In genomic region chr5:149632311-149633251, GRCh38 we compare ENCODE assay signal across 1 cellular context.
TF ChIP-seq lines count a peak whose summit lies in the region.

No MANE protein-coding gene starts in this region.

TF ChIP-seq in K562, 482 proteins besides CTCF, POLR2A, EP300 and RAD21 (continued from another document):
- TF ChIP-seq TSHZ1 (CRISPR knock-in tag; IDR thresholded peaks at IDR 0.05) (no peak), SNRNP70 (optimal IDR thresholded peaks at IDR 0.05; ENCODE audit: low read depth, low read length) (no peak), ATF1 (CRISPR knock-in tag; IDR thresholded peaks at IDR 0.05) (no peak), ATF1 (tag; IDR thresholded peaks at IDR 0.05) (peak; percentile 35; the same call in 1 of the 2 replicates), EGR1 (conservative IDR thresholded peaks at IDR 0.05) (peak; percentile 70), ARID1B (IDR thresholded peaks at IDR 0.05) (peak; percentile 85), MED1 (CRISPR knock-in tag; IDR thresholded peaks at IDR 0.05; ENCODE audit: borderline replicate concordance) (no peak), SREBF2 (CRISPR knock-in tag; IDR thresholded peaks at IDR 0.05) (no peak), PTRF (tag; IDR thresholded peaks at IDR 0.05) (no peak), SOX6 (IDR thresholded peaks at IDR 0.05) (peak; percentile 54), ZNF695 (CRISPR knock-in tag; IDR thresholded peaks at IDR 0.05) (0 out of 2 replicates have a peak, but pooled peaks have one; percentile 48), E2F6 (IDR thresholded peaks at IDR 0.05; ENCODE audit: borderline replicate concordance in 1 of 2, extremely low read depth in 1 of 2, insufficient read depth in 1 of 2, insufficient read length in 1 of 2, low read depth in 1 of 2, low read length in 1 of 2, poor library complexity in 1 of 2, severe bottlenecking in 1 of 2) (no peak), ATF3 (IDR thresholded peaks at IDR 0.05) (peak; percentile 59; the same call in 1 of the 2 replicates), ATF3 (CRISPR knock-in tag; conservative IDR thresholded peaks at IDR 0.05) (no peak), NFE2 (IDR thresholded peaks at IDR 0.05; ENCODE audit: low read depth) (peak; percentile 98), CCAR2 (IDR thresholded peaks at IDR 0.05; ENCODE audit: low read depth, low read length) (0 out of 2 replicates have a peak, but pooled peaks have one; percentile 15), ELF4 (CRISPR knock-in tag; IDR thresholded peaks at IDR 0.05) (no peak; the same call in 1 of the 2 replicates), ZFP1 (CRISPR knock-in tag; IDR thresholded peaks at IDR 0.05) (no peak), KLF13 (tag; IDR thresholded peaks at IDR 0.05; ENCODE audit: borderline replicate concordance, low read depth) (0 out of 2 replicates have a peak, but pooled peaks have one; percentile 20), MYNN (IDR thresholded peaks at IDR 0.05) (0 out of 2 replicates have a peak, but pooled peaks have one; percentile 34), MYNN (CRISPR knock-in tag; IDR thresholded peaks at IDR 0.05) (no peak), HDGF (IDR thresholded peaks at IDR 0.05) (peak; percentile 84; the same call in 1 of the 2 replicates), CEBPB (tag; IDR thresholded peaks at IDR 0.05) (peak; percentile 22; the same call in 1 of the 2 replicates), CREB1 (IDR thresholded peaks at IDR 0.05) (no peak), CREB1 (CRISPR knock-in tag; IDR thresholded peaks at IDR 0.05) (0 out of 2 replicates have a peak, but pooled peaks have one; percentile 21), BRD9 (IDR thresholded peaks at IDR 0.05; ENCODE audit: low read depth, partially characterized antibody) (peak; percentile 24), KDM1A (IDR thresholded peaks at IDR 0.05) (peak; percentile 55 to 59; a peak in 2 of 4 replicates), L3MBTL2 (IDR thresholded peaks at IDR 0.05) (no peak), TAL1 (IDR thresholded peaks at IDR 0.05) (peak; percentile 12; the same call in 1 of the 2 replicates), RBFOX2 (IDR thresholded peaks at IDR 0.05; ENCODE audit: low read depth, low read length) (peak; percentile 49; the same call in 1 of the 2 replicates), ARID3B (CRISPR knock-in tag; IDR thresholded peaks at IDR 0.05; ENCODE audit: borderline replicate concordance) (0 out of 2 replicates have a peak, but pooled peaks have one; percentile 26), ZNF699 (CRISPR knock-in tag; IDR thresholded peaks at IDR 0.05; ENCODE audit: insufficient replicate concordance) (no peak), ZNF253 (CRISPR knock-in tag; conservative IDR thresholded peaks at IDR 0.05) (no peak), ZNF639 (CRISPR knock-in tag; conservative IDR thresholded peaks at IDR 0.05 in 1 of 2, IDR thresholded peaks at IDR 0.05 in 1 of 2) (no peak; a peak in 1 of 4 replicates), NELFE (IDR thresholded peaks at IDR 0.05; ENCODE audit: insufficient read depth, insufficient read length) (no peak), HDAC3 (IDR thresholded peaks at IDR 0.05; ENCODE audit: borderline replicate concordance, partially characterized antibody) (no peak), C11orf30 (IDR thresholded peaks at IDR 0.05; ENCODE audit: low read depth) (peak; percentile 99), ZNF740 (CRISPR knock-in tag; IDR thresholded peaks at IDR 0.05) (no peak), ZNF740 (tag; IDR thresholded peaks at IDR 0.05) (no peak), GATA2 (CRISPR knock-in tag; IDR thresholded peaks at IDR 0.05) (no peak), PPARD (CRISPR knock-in tag; IDR thresholded peaks at IDR 0.05) (no peak), KLF10 (CRISPR knock-in tag; IDR thresholded peaks at IDR 0.05) (no peak), HMG20A (CRISPR knock-in tag; conservative IDR thresholded peaks at IDR 0.05) (no peak), DNMT1 (IDR thresholded peaks at IDR 0.05) (no peak), PYGO2 (tag; IDR thresholded peaks at IDR 0.05) (no peak), SLC30A9 (CRISPR knock-in tag; IDR thresholded peaks at IDR 0.05) (no peak), ZNF717 (CRISPR knock-in tag; IDR thresholded peaks at IDR 0.05) (no peak), E2F3 (CRISPR knock-in tag; IDR thresholded peaks at IDR 0.05) (no peak)
- TF ChIP-seq, protein P1, sequence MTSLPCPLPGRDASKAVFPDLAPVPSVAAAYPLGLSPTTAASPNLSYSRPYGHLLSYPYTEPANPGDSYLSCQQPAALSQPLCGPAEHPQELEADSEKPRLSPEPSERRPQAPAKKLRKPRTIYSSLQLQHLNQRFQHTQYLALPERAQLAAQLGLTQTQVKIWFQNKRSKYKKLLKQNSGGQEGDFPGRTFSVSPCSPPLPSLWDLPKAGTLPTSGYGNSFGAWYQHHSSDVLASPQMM (CRISPR knock-in tag; IDR thresholded peaks at IDR 0.05) = no peak
- TF ChIP-seq, protein P2, sequence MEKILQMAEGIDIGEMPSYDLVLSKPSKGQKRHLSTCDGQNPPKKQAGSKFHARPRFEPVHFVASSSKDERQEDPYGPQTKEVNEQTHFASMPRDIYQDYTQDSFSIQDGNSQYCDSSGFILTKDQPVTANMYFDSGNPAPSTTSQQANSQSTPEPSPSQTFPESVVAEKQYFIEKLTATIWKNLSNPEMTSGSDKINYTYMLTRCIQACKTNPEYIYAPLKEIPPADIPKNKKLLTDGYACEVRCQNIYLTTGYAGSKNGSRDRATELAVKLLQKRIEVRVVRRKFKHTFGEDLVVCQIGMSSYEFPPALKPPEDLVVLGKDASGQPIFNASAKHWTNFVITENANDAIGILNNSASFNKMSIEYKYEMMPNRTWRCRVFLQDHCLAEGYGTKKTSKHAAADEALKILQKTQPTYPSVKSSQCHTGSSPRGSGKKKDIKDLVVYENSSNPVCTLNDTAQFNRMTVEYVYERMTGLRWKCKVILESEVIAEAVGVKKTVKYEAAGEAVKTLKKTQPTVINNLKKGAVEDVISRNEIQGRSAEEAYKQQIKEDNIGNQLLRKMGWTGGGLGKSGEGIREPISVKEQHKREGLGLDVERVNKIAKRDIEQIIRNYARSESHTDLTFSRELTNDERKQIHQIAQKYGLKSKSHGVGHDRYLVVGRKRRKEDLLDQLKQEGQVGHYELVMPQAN (IDR thresholded peaks at IDR 0.05; ENCODE audit: borderline replicate concordance) = no peak; the same call in 1 of the 2 replicates
- TF ChIP-seq, protein P3, sequence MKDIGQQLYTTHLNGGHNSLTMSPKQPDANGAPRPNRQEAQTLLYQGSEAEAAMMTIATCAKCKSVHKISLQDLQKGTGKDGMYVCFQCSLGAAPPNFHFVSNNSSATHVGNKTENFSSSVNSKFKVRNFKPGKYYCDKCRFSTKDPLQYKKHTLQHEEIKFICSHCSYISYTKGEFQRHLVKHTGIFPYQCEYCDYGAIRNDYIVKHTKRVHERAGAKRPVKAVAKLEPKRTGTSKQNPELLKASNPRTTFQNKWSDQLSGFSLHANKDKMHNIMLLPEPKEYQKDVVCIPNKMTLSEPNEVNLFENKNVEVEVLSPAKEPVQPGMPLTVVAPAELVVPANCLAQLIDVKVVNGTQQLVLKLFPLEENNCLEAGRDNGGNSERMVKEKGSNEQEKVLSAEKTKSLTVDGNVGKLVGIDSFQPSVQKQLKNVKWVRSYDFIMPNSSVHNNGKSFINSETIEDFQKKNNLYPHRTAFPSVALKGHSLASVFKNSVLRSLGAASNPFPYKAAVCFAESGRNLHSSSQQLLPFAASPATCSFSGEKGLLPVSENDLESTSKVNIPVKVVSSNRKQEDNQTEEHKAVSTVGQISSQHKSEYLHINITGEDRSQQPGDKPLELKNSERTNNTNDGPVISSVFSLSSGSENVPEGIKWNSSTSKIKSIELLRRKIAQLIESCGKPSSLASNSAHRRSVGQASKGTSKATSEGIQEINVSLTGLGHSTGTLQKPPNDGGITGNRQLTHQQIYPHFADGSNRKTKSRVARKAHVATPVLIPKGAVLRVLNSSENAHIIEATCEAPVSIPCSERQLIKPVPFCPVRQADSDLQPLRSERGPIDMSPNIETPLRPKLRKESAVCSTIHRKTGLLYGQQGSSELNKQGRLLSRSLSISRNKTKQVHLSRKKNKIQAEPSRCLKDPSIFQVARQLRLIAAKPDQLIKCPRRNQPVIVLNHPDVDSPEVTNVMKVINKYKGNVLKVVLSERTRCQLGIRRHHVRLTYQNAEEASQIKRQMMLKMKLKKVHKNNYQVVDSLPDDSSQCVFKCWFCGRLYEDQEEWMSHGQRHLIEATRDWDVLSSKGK (CRISPR knock-in tag; IDR thresholded peaks at IDR 0.05) = no peak
- TF ChIP-seq, protein P4, sequence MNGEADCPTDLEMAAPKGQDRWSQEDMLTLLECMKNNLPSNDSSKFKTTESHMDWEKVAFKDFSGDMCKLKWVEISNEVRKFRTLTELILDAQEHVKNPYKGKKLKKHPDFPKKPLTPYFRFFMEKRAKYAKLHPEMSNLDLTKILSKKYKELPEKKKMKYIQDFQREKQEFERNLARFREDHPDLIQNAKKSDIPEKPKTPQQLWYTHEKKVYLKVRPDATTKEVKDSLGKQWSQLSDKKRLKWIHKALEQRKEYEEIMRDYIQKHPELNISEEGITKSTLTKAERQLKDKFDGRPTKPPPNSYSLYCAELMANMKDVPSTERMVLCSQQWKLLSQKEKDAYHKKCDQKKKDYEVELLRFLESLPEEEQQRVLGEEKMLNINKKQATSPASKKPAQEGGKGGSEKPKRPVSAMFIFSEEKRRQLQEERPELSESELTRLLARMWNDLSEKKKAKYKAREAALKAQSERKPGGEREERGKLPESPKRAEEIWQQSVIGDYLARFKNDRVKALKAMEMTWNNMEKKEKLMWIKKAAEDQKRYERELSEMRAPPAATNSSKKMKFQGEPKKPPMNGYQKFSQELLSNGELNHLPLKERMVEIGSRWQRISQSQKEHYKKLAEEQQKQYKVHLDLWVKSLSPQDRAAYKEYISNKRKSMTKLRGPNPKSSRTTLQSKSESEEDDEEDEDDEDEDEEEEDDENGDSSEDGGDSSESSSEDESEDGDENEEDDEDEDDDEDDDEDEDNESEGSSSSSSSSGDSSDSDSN (IDR thresholded peaks at IDR 0.05; ENCODE audit: borderline replicate concordance in 1 of 2, low read depth in 2 of 2, low read length in 2 of 2) = no peak
TF ChIP-seq in K562: peak in this region for 109.
